In genomic region chr3:127767126-127767525, GRCh38 we compare ENCODE assay signal across 22 cellular contexts. TPM values are rescaled to one million over a fixed set of nuclear protein-coding genes. Genes with fewer than 3 reads are reported as not detected.
DNase-seq lines count a peak whose midpoint lies in the region; ATAC-seq, FAIRE-seq and TF ChIP-seq lines count a peak whose summit lies in the region.
"Had no signal": no experiment of that assay in that cellular context is flagged by ENCODE, and none has a peak within 500 bp of the region (broad histone marks: within the 10 kb centered on the region; RNA-seq: fewer than 3 reads in every experiment).

No MANE protein-coding gene starts in this region.

- dilution Hi-C loops in IMR-90 (cut with HindIII; ENCODE audit: low sequenced_read_pairs, unreplicated experiment) (no loop called here), endothelial cell of umbilical vein (cut with MboI; ENCODE audit: extremely low pct_ligation_motif_present, low sequenced_read_pairs) (no loop called here)

- TF ChIP-seq RAD21 in IMR-90 (IDR thresholded peaks at IDR 0.05; ENCODE audit: low read length) = no peak

- H3K56ac ChIP-seq in IMR-90 (ENCODE audit: extremely low read depth, insufficient read depth, low read length) = no peak overlapping the region

- H3K9me3 ChIP-seq in AG04450 (ENCODE audit: control insufficient read depth, insufficient read depth, low read length) (no peaks in the 10 kb centered on the region), IMR-90 (ENCODE audit: control insufficient read depth, insufficient read depth, low read length) (no peaks in the 10 kb centered on the region), endothelial cell of umbilical vein (replicated peaks; ENCODE audit: control insufficient read depth, insufficient read depth, low read length) (no peaks in the 10 kb centered on the region), neutrophil (no peaks in the 10 kb centered on the region)

- BruUV-seq in IMR-90 (replicated peaks; lab: Mats Ljungman, UMichigan) (no TSS peak), endothelial cell of umbilical vein (replicated peaks; lab: Mats Ljungman, UMichigan) (no TSS peak)

- H2BK20ac ChIP-seq in IMR-90 (ENCODE audit: low read depth, low read length) = peak overlapping the region; percentile 86; the same call in 1 of the 2 replicates

- H3K4me3 ChIP-seq in AG04450 (ENCODE audit: low read depth, low read length) (no peak overlapping the region), IMR-90 (ENCODE audit: insufficient read depth, low read depth, low read length) (no peak overlapping the region), endothelial cell of umbilical vein (replicated peaks in 1 of 3; ENCODE audit: insufficient read depth in 1 of 3, low read depth in 1 of 3, low read length in 3 of 3) (no peak overlapping the region), neutrophil (ENCODE audit: low read depth in 1 of 2, low read length in 1 of 2) (no peak overlapping the region)
- H3K4me3 ChIP-seq: breast epithelium, coronary artery, heart right ventricle, right atrium auricular region, suprapubic skin, uterus had no signal

- peak; percentile 31 for FAIRE-seq in endothelial cell of umbilical vein (lab: Jason Lieb, UNC)
- FAIRE-seq: endometrium had no signal

- H2AFZ ChIP-seq in IMR-90 (replicated peaks; ENCODE audit: low read length, poor library complexity) = no peak overlapping the region
- H2AFZ ChIP-seq in endothelial cell of umbilical vein (ENCODE audit: low read depth, low read length) = no peak overlapping the region

- ATAC-seq in IMR-90 (ENCODE audit: low read depth) = no peak
- ATAC-seq in HG03135 (IDR thresholded peaks at IDR 0.05; ENCODE audit: unreplicated experiment) = no peak
- ATAC-seq in GM19452 (IDR thresholded peaks at IDR 0.05; ENCODE audit: unreplicated experiment) = no peak
- no peak for ATAC-seq in GM18520 (IDR thresholded peaks at IDR 0.05; ENCODE audit: unreplicated experiment)
- ATAC-seq: heart right ventricle had no signal

- H2BK15ac ChIP-seq in IMR-90 (ENCODE audit: low read depth, low read length) = peak overlapping the region; percentile 59; the same call in 2 of the 3 replicates

- intact Hi-C loops in IMR-90 (cut with micrococcal nuclease) = no loop called here
- intact Hi-C loops in endothelial cell of umbilical vein (cut with micrococcal nuclease) = no loop called here

- H3K4me2 ChIP-seq in IMR-90 (ENCODE audit: low read depth, low read length) (no peak overlapping the region), endothelial cell of umbilical vein (ENCODE audit: insufficient read depth, low read length) (no peak overlapping the region)

- peak overlapping the region; percentile 78 for H3K4ac ChIP-seq in IMR-90 (ENCODE audit: low read depth, low read length)

- 0 out of 2 replicates have a peak overlapping the region, but pooled peaks have one; percentile 29 for H3K23ac ChIP-seq in IMR-90 (ENCODE audit: low read depth, low read length)

- peaks cover 41% of the 10 kb centered on the region for H3K79me2 ChIP-seq in endothelial cell of umbilical vein (ENCODE audit: control insufficient read depth, insufficient read depth, low read length)

- H4K91ac ChIP-seq in IMR-90 (ENCODE audit: insufficient read depth, low read depth, low read length) = peak overlapping the region; percentile 86

- POLR2A ChIA-PET in AG04450 (lab: Yijun Ruan, JAX) (no interaction called here), IMR-90 (lab: Charles Lee; ENCODE audit: unreplicated experiment) (no interaction called here), endothelial cell of umbilical vein (lab: Charles Lee) (no interaction called here)

- in situ Hi-C loops in IMR-90 (cut with MboI; ENCODE audit: low sequenced_read_pairs) = no loop called here

- H3K14ac ChIP-seq in IMR-90 (replicated peaks; ENCODE audit: low read depth, low read length) = peak overlapping the region; percentile 81

- peak overlapping the region; percentile 99 for H2AK5ac ChIP-seq in IMR-90 (ENCODE audit: low read depth, low read length)

- H3K79me1 ChIP-seq in IMR-90 (ENCODE audit: low read depth in 1 of 2, low read length in 2 of 2) = peaks cover 67 to 87% of the 10 kb centered on the region in 2 experiments

- CTCF ChIA-PET in AG04450 (lab: Charles Lee) = interaction anchor here (0.5 to 1.5 kb wide), 3 partner anchors 24 to 50 kb away, joined by 3 to 6 read pairs (median 3); no protein-coding TSS in a partner anchor
- CTCF ChIA-PET in IMR-90 (lab: Yijun Ruan, JAX) = interaction anchor here (1.3 kb wide), 1 partner anchor 71 kb away, joined by 3 read pairs; no protein-coding TSS in a partner anchor
- CTCF ChIA-PET in endothelial cell of umbilical vein (lab: Charles Lee) = interaction anchor here (1.1 kb wide), 1 partner anchor 16 kb away, joined by 5 read pairs; no protein-coding TSS in a partner anchor

- WGBS in IMR-90 (ENCODE audit: extremely low coverage in 2 of 2, insufficient read length in 1 of 2), 2 experiments = no CpG with 5 or more reads among the region's 1 CpG

- no peak for TF ChIP-seq POLR2A in IMR-90 (IDR thresholded peaks at IDR 0.05; ENCODE audit: low read depth, low read length)
- no peak for TF ChIP-seq POLR2A in endothelial cell of umbilical vein (IDR thresholded peaks at IDR 0.05; ENCODE audit: low read depth, low read length)

- H3K36me3 ChIP-seq in IMR-90 (ENCODE audit: control insufficient read depth, insufficient read depth, low read length) (no peaks in the 10 kb centered on the region), endothelial cell of umbilical vein (ENCODE audit: control insufficient read depth in 2 of 2, extremely low read depth in 1 of 2, insufficient read depth in 2 of 2, low read length in 2 of 2) (no peaks in the 10 kb centered on the region), neutrophil (no peaks in the 10 kb centered on the region)
- H3K36me3 ChIP-seq: breast epithelium, right atrium auricular region, suprapubic skin, uterus had no signal

- H3K9ac ChIP-seq in IMR-90 (ENCODE audit: low read depth, low read length) (no peak overlapping the region), endothelial cell of umbilical vein (replicated peaks; ENCODE audit: extremely low read depth, insufficient read depth, low read length) (no peak overlapping the region)

- H2BK120ac ChIP-seq in IMR-90 (ENCODE audit: low read depth, low read length) = peak overlapping the region; percentile 71

- H4K8ac ChIP-seq in IMR-90 (ENCODE audit: low read depth in 2 of 2, low read length in 2 of 2) = peak overlapping the region; percentile 38 to 83

- H3K27me3 ChIP-seq in AG04450 (ENCODE audit: control insufficient read depth, insufficient read depth, low read length) = no peaks in the 10 kb centered on the region
- H3K27me3 ChIP-seq in IMR-90 (ENCODE audit: control insufficient read depth, insufficient read depth, low read length) = no peaks in the 10 kb centered on the region
- no peaks in the 10 kb centered on the region for H3K27me3 ChIP-seq in endothelial cell of umbilical vein (ENCODE audit: control insufficient read depth in 2 of 2, insufficient read depth in 2 of 2, low read length in 2 of 2)
- H3K27me3 ChIP-seq in neutrophil = no peaks in the 10 kb centered on the region
- H3K27me3 ChIP-seq: breast epithelium, heart right ventricle, right atrium auricular region, suprapubic skin, uterus had no signal

- DNase-seq in AG04450 (ENCODE audit: low read depth, low spot score) (no peak), IMR-90 (no peak), endothelial cell of umbilical vein (ENCODE audit: low read depth, low spot score) (no peak), DMS153 (lab: John Stamatoyannopoulos, UW) (no peak)
- DNase-seq: activated CD4-positive, alpha-beta memory T cell treated with anti-CD3 and anti-CD28 coated beads for 36 hours; activated gamma-delta T cell; CD4-positive, alpha-beta memory T cell; heart right ventricle; naive B cell; NCI-H187; NCI-H2227 treated with DMSO at 0.1 percent for 48 hours; NCI-H82; uterus had no signal

- H4K5ac ChIP-seq in IMR-90 (ENCODE audit: low read depth, low read length) = peak overlapping the region; percentile 32; the same call in 1 of the 2 replicates

- 0 out of 2 replicates have a peak, but pooled peaks cover 4% of the 10 kb centered on the region for H4K20me1 ChIP-seq in IMR-90 (ENCODE audit: insufficient read depth, low read length)
- no peaks in the 10 kb centered on the region for H4K20me1 ChIP-seq in endothelial cell of umbilical vein (replicated peaks; ENCODE audit: control insufficient read depth, extremely low read depth, insufficient read depth, low read length)

- H3K4me1 ChIP-seq in IMR-90 (ENCODE audit: control insufficient read depth, insufficient read depth, low read length) = peaks cover 34% of the 10 kb centered on the region
- peaks cover 28% of the 10 kb centered on the region for H3K4me1 ChIP-seq in endothelial cell of umbilical vein (ENCODE audit: control insufficient read depth, extremely low read depth, insufficient read depth, low read length)
- H3K4me1 ChIP-seq in neutrophil (ENCODE audit: control insufficient read depth in 1 of 2, insufficient read depth in 1 of 2, low read depth in 1 of 2, low read length in 1 of 2) = peaks cover 76 to 83% of the 10 kb centered on the region in 2 experiments
- H3K4me1 ChIP-seq: breast epithelium had no signal

- peak overlapping the region; percentile 91 for H2BK5ac ChIP-seq in IMR-90 (ENCODE audit: low read depth, low read length, poor library complexity, severe bottlenecking)

- TF ChIP-seq CTCF in AG04450 (IDR thresholded peaks at IDR 0.05; ENCODE audit: low read depth, low read length) = no peak
- TF ChIP-seq CTCF in IMR-90 (conservative IDR thresholded peaks at IDR 0.05; ENCODE audit: low read depth, low read length) = no peak
- no peak for TF ChIP-seq CTCF in endothelial cell of umbilical vein (IDR thresholded peaks at IDR 0.05; ENCODE audit: extremely low read depth in 1 of 2, insufficient read depth in 1 of 2, low read depth in 1 of 2, low read length in 2 of 2)
- no peak for TF ChIP-seq CTCF in neutrophil (IDR thresholded peaks at IDR 0.05)

- H3K27ac ChIP-seq in AG04450 (ENCODE audit: low read depth, low read length) (peak overlapping the region; percentile 34), IMR-90 (ENCODE audit: insufficient read depth, low read length) (0 out of 2 replicates have a peak overlapping the region, but pooled peaks have one; percentile 21), endothelial cell of umbilical vein (ENCODE audit: insufficient read depth, low read depth, low read length) (no peak overlapping the region), neutrophil (peak overlapping the region; percentile 35)
- H3K27ac ChIP-seq: breast epithelium, coronary artery had no signal

- peak overlapping the region; percentile 64; the same call in 1 of the 2 replicates for H3K18ac ChIP-seq in IMR-90 (ENCODE audit: low read depth, low read length)

- no peak overlapping the region for H2AK9ac ChIP-seq in IMR-90 (replicated peaks; ENCODE audit: low read depth, low read length, poor library complexity)

- H3K9me1 ChIP-seq in IMR-90 (ENCODE audit: insufficient read depth, low read length) = peaks cover 51% of the 10 kb centered on the region
- H3K9me1 ChIP-seq in endothelial cell of umbilical vein (replicated peaks; ENCODE audit: control insufficient read depth, extremely low read depth, insufficient read depth, low read length) = no peaks in the 10 kb centered on the region

RNA-seq across cellular contexts. Expression of gene MGLL, which starts 55.2 kb away (rescaled TPM):
- 49.1 and 51.5 TPM in 2 replicates for polyA plus RNA-seq in AG04450 (2011; rRNA removed)
- 67.4 and 85.4 TPM in 2 replicates for polyA minus RNA-seq in AG04450 (2011; rRNA and poly(A)+ RNA removed)
- 23.6 and 23.7 TPM in 2 replicates for total RNA-seq in IMR-90 (2012; rRNA removed)
- 59.9 and 60.6 TPM in 2 replicates for polyA plus RNA-seq in IMR-90 (2012; rRNA removed)
- polyA plus RNA-seq in IMR-90 (2012; cell fraction: cytosol; rRNA removed) = 33.0 and 76.1 TPM in 2 replicates
- polyA plus RNA-seq in IMR-90 (2012; cell fraction: nucleus; rRNA removed; ENCODE audit: low replicate concordance) = 37.3 and 45.7 TPM in 2 replicates
- 60.2 and 60.9 TPM in 2 replicates for total RNA-seq in endothelial cell of umbilical vein
- polyA plus RNA-seq in endothelial cell of umbilical vein = 23.3 and 30.7 TPM in 2 replicates
- polyA plus RNA-seq in endothelial cell of umbilical vein (2011; cell fraction: cytosol; rRNA removed) = 34.5 TPM in 2 replicates
- 20.1 and 28.9 TPM in 2 replicates for polyA plus RNA-seq in endothelial cell of umbilical vein (2011; cell fraction: nucleus; rRNA removed)
- 39.7 and 61.6 TPM in 2 replicates for polyA plus RNA-seq in endothelial cell of umbilical vein (2012)
- 58.9 and 59.2 TPM in 2 replicates for polyA minus RNA-seq in endothelial cell of umbilical vein
- 15.8 TPM for polyA minus RNA-seq in endothelial cell of umbilical vein (2011; cell fraction: cytosol; rRNA and poly(A)+ RNA removed)
- 22.9 and 25.8 TPM in 2 replicates for polyA minus RNA-seq in endothelial cell of umbilical vein (2011; cell fraction: nucleus; rRNA and poly(A)+ RNA removed)
